In genomic region chr1:23185381-23185780, GRCh38 we compare ENCODE assay signal across 3 cellular contexts.
TF ChIP-seq lines count a peak whose summit lies in the region.

No MANE protein-coding gene starts in this region.

TF ChIP-seq in A549, 52 proteins besides CTCF, POLR2A, EP300 and RAD21:
- TF ChIP-seq HDAC2 (IDR thresholded peaks at IDR 0.05) (no peak), SREBF2 (IDR thresholded peaks at IDR 0.05) (no peak), TP53 (CRISPR knock-in tag; IDR thresholded peaks at IDR 0.05) (no peak), HES2 (IDR thresholded peaks at IDR 0.05) (no peak), CEBPB (IDR thresholded peaks at IDR 0.05) (no peak), KDM1A (IDR thresholded peaks at IDR 0.05; ENCODE audit: low read depth) (no peak), EHF (CRISPR knock-in tag; IDR thresholded peaks at IDR 0.05) (no peak), SMC3 (IDR thresholded peaks at IDR 0.05) (no peak), JUN (IDR thresholded peaks at IDR 0.05) (no peak), RARB (CRISPR knock-in tag; IDR thresholded peaks at IDR 0.05) (no peak), CBX8 (IDR thresholded peaks at IDR 0.05) (no peak), USF2 (IDR thresholded peaks at IDR 0.05) (no peak), KDM5A (IDR thresholded peaks at IDR 0.05) (no peak), ZNF302 (CRISPR knock-in tag; IDR thresholded peaks at IDR 0.05) (no peak)
- TF ChIP-seq, protein P1, sequence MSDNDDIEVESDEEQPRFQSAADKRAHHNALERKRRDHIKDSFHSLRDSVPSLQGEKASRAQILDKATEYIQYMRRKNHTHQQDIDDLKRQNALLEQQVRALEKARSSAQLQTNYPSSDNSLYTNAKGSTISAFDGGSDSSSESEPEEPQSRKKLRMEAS (IDR thresholded peaks at IDR 0.05), result no peak

TF ChIP-seq in SK-N-SH, 30 proteins besides CTCF, POLR2A, EP300 and RAD21:
- TF ChIP-seq SIN3A (IDR thresholded peaks at IDR 0.05; ENCODE audit: borderline replicate concordance, low read depth, low read length) (no peak), RXRA (IDR thresholded peaks at IDR 0.05; ENCODE audit: borderline replicate concordance, low read depth) (no peak), EZH2phosphoT487 (IDR thresholded peaks at IDR 0.05; ENCODE audit: borderline replicate concordance, low read depth) (no peak), FOXM1 (IDR thresholded peaks at IDR 0.05; ENCODE audit: low read depth) (no peak), GABPA (IDR thresholded peaks at IDR 0.05; ENCODE audit: low read depth) (no peak)
- TF ChIP-seq, protein P2, sequence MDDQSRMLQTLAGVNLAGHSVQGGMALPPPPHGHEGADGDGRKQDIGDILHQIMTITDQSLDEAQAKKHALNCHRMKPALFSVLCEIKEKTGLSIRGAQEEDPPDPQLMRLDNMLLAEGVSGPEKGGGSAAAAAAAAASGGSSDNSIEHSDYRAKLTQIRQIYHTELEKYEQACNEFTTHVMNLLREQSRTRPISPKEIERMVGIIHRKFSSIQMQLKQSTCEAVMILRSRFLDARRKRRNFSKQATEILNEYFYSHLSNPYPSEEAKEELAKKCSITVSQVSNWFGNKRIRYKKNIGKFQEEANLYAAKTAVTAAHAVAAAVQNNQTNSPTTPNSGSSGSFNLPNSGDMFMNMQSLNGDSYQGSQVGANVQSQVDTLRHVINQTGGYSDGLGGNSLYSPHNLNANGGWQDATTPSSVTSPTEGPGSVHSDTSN (IDR thresholded peaks at IDR 0.05), result no peak

TF ChIP-seq in K562, 482 proteins besides CTCF, POLR2A, EP300 and RAD21:
- no peak for TF ChIP-seq RBBP5 (IDR thresholded peaks at IDR 0.05; ENCODE audit: borderline replicate concordance, insufficient read depth, low read length, poor library complexity, severe bottlenecking)
- TF ChIP-seq, protein P3, sequence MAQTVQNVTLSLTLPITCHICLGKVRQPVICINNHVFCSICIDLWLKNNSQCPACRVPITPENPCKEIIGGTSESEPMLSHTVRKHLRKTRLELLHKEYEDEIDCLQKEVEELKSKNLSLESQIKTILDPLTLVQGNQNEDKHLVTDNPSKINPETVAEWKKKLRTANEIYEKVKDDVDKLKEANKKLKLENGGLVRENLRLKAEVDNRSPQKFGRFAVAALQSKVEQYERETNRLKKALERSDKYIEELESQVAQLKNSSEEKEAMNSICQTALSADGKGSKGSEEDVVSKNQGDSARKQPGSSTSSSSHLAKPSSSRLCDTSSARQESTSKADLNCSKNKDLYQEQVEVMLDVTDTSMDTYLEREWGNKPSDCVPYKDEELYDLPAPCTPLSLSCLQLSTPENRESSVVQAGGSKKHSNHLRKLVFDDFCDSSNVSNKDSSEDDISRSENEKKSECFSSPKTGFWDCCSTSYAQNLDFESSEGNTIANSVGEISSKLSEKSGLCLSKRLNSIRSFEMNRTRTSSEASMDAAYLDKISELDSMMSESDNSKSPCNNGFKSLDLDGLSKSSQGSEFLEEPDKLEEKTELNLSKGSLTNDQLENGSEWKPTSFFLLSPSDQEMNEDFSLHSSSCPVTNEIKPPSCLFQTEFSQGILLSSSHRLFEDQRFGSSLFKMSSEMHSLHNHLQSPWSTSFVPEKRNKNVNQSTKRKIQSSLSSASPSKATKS (CRISPR knock-in tag; IDR thresholded peaks at IDR 0.05), result no peak
- no peak for TF ChIP-seq NFE2 (IDR thresholded peaks at IDR 0.05; ENCODE audit: low read depth)
- TF ChIP-seq ZNF316 (IDR thresholded peaks at IDR 0.05), result peak; percentile 55
- no peak for TF ChIP-seq ZNF57 (CRISPR knock-in tag; IDR thresholded peaks at IDR 0.05)
TF ChIP-seq in K562: peak in this region for 1.
